In genomic region chr11:130068986-130069683, GRCh38 we compare ENCODE assay signal across 8 cellular contexts. TPM values are rescaled to one million over a fixed set of nuclear protein-coding genes. Genes with fewer than 3 reads are reported as not detected.
DNase-seq lines count a peak whose midpoint lies in the region; ATAC-seq and TF ChIP-seq lines count a peak whose summit lies in the region.

No MANE protein-coding gene starts in this region.

- in situ Hi-C loops in KBM-7 (cut with MboI; ENCODE audit: low pct_unique_long_range_greater_than_20kb, low sequenced_read_pairs), result no loop called here

- TF ChIP-seq CTCF in left ventricle myocardium inferior (IDR thresholded peaks at IDR 0.05; ENCODE audit: borderline replicate concordance) (peak; percentile 39), prostate gland (IDR thresholded peaks at IDR 0.05) (peak in 2 of 4 experiments; percentile 36 to 50)

- WGBS in prostate gland, result 2% methylated on average over 55 of the region's 56 CpGs

- peak; percentile 33 for ATAC-seq in GM21825 (IDR thresholded peaks at IDR 0.05; ENCODE audit: unreplicated experiment)

- H3K27me3 ChIP-seq in left ventricle myocardium inferior (ENCODE audit: low read depth), result no peaks in the 10 kb centered on the region
- no peaks in the 10 kb centered on the region for H3K27me3 ChIP-seq in prostate gland (replicated peaks; ENCODE audit: insufficient read depth)

- peak; percentile 98 for DNase-seq in GF-D8 (lab: John Stamatoyannopoulos, UW)
- DNase-seq in KBM-7, result peak; percentile 81
- DNase-seq in SK-N-DZ (ENCODE audit: low spot score), result peak; percentile 15
- peak in 44 of 56 donors; percentile 17 to 83 (median 67) for DNase-seq in amygdala (lab: John Stamatoyannopoulos, UW)
- DNase-seq in left ventricle myocardium inferior, result peak; percentile 85
- DNase-seq in prostate gland (ENCODE audit: low spot score), result peak; percentile 71
- DNase-seq in NCI-H128 (lab: John Stamatoyannopoulos, UW; ENCODE audit: unreplicated experiment), result no peak

- H3K4me1 ChIP-seq in left ventricle myocardium inferior (peaks cover 38% of the 10 kb centered on the region), prostate gland (replicated peaks) (no peaks in the 10 kb centered on the region)

- no peak for TF ChIP-seq POLR2A in prostate gland (IDR thresholded peaks at IDR 0.05)

- intact Hi-C loops in left ventricle myocardium inferior (cut with micrococcal nuclease), result loop anchor here (5.0 kb wide), 1 partner anchor 62 kb away; no protein-coding TSS in a partner anchor
- intact Hi-C loops in prostate gland (cut with DNase I), result loop anchor here (2.0 kb wide), 2 partner anchors 66 to 246 kb away; partner anchors contain the start of genes PRDM10 and ZBTB44

- H3K9me3 ChIP-seq in left ventricle myocardium inferior (replicated peaks) (no peaks in the 10 kb centered on the region), prostate gland (no peaks in the 10 kb centered on the region)

- no peaks in the 10 kb centered on the region for H3K36me3 ChIP-seq in left ventricle myocardium inferior
- H3K36me3 ChIP-seq in prostate gland, result no peaks in the 10 kb centered on the region

- H3K4me3 ChIP-seq in left ventricle myocardium inferior (peak overlapping the region; percentile 89), prostate gland (peak overlapping the region; percentile 82 to 97)

- H3K27ac ChIP-seq in left ventricle myocardium inferior (replicated peaks) (peak overlapping the region; percentile 99), prostate gland (peak overlapping the region; percentile 90 to 96)

RNA-seq across cellular contexts. Expression of gene APLP2, which starts 0.6 kb away (rescaled TPM):
- polyA plus RNA-seq in SK-N-DZ (2014; cell fraction: cytosol; rRNA removed), result 113 and 122 TPM in 2 replicates
- 120 and 142 TPM in 2 replicates for polyA plus RNA-seq in SK-N-DZ (2014; cell fraction: nucleus; rRNA removed)
- 325 TPM for total RNA-seq in left ventricle myocardium inferior
- 100 to 1,000 TPM; 222 to 434 TPM for total RNA-seq in prostate gland
